17 cellular contexts compared by ENCODE assay signal in the genomic region with DNA sequence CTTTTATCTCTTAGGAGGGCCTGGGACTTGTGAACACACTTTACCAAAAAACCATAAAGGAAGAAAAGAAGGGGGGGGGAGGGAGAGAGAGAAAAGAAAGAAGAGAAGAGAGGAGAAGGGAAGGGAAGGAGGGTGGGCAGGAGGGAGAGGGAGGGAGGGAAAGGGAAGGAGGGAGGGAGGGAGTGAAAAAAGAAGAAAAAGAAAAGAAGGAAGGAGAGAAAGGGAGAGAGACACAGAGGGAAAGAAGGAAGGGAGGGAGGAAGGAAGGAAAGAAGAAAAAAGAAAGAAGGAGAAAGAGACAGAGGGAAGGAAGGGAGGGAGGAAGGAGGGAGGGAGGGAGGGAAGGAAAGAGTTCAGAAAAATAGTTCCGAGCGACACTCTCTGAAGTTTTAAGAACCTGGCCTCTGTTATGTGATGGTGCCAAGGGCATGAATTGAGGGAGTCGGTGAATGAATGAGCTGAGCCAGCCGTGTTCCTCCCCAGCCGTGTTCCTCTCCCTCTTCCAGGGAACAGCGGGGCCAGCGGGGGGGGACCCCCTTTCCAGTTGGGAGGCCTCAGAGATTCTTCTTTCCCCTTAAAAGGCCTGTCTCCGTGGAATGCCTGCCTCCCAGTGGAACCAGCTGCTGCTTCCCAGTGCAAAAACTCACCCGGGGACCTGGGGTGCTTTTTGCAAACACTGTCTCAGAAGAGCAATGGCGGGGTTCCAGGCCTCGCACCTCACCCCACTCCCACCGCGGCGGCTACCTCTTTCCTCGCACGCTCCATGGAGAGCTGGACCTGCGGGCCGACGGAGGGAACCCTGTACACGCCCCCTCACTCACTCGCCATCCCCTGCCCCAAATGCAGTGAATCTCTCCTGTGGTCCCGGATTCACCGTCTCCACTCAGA.
DNase-seq lines count a peak whose midpoint lies in the region; ATAC-seq and TF ChIP-seq lines count a peak whose summit lies in the region.
"Had no signal": no experiment of that assay in that cellular context is flagged by ENCODE, and none has a peak within 500 bp of the region (broad histone marks: within the 10 kb centered on the region; RNA-seq: fewer than 3 reads in every experiment).

No MANE protein-coding gene starts in this region.

- H3K4me1 Mint-ChIP-seq in activated CD4-positive, alpha-beta T cell treated with anti-CD3 and anti-CD28 coated beads for 36 hours = no peaks in the 10 kb centered on the region
- H3K4me1 Mint-ChIP-seq in Caco-2 (ENCODE audit: low read depth, unreplicated experiment) = peaks cover 37% of the 10 kb centered on the region
- H3K4me1 Mint-ChIP-seq: activated T-helper 17 cell treated with anti-CD3 and anti-CD28 coated beads, Interleukin-2, amount 50 U/mL, for 72 hours had no signal

- peaks cover 63% of the 10 kb centered on the region for H3K4me1 ChIP-seq in Caco-2
- H3K4me1 ChIP-seq in hepatocyte (ENCODE audit: insufficient read depth) = peaks cover 54% of the 10 kb centered on the region

- H3K27me3 Mint-ChIP-seq in activated CD4-positive, alpha-beta T cell treated with anti-CD3 and anti-CD28 coated beads for 36 hours = no peaks in the 10 kb centered on the region
- no peaks in the 10 kb centered on the region for H3K27me3 Mint-ChIP-seq in Caco-2 (ENCODE audit: insufficient read depth, unreplicated experiment)
- H3K27me3 Mint-ChIP-seq: activated CD4-positive, alpha-beta memory T cell treated with anti-CD3 and anti-CD28 coated beads for 36 hours; activated T-helper 17 cell treated with anti-CD3 and anti-CD28 coated beads, Interleukin-2, amount 50 U/mL, for 72 hours had no signal

- H3K4me2 ChIP-seq in hepatocyte = peak overlapping the region; percentile 54
- H3K4me2 ChIP-seq: KMS-11, smooth muscle cell had no signal

- H3K36me3 Mint-ChIP-seq in activated CD4-positive, alpha-beta T cell treated with anti-CD3 and anti-CD28 coated beads for 36 hours (ENCODE audit: low read depth) = no peaks in the 10 kb centered on the region
- no peaks in the 10 kb centered on the region for H3K36me3 Mint-ChIP-seq in Caco-2 (ENCODE audit: insufficient read depth, unreplicated experiment)
- H3K36me3 Mint-ChIP-seq: activated CD4-positive, alpha-beta memory T cell treated with anti-CD3 and anti-CD28 coated beads for 36 hours had no signal

- DNase-seq in activated CD4-positive, alpha-beta T cell treated with anti-CD3 and anti-CD28 coated beads for 48 hours = peak; percentile 1
- no peak for DNase-seq in activated CD4-positive, alpha-beta T cell treated with anti-CD3 and anti-CD28 coated beads for 36 hours
- DNase-seq in Caco-2 (peak in 1 of 2 experiments; percentile 27), hepatocyte (ENCODE audit: low spot score) (no peak), posterior vena cava (ENCODE audit: low spot score) (peak; percentile 64), SKM-1 treated with dmso at 0.1 percent for 144 hours (lab: John Stamatoyannopoulos, UW; ENCODE audit: unreplicated experiment) (no peak), NCI-H2107 treated with DMSO at 0.1 percent for 48 hours (lab: John Stamatoyannopoulos, UW; ENCODE audit: unreplicated experiment) (no peak), coronary artery (ENCODE audit: low spot score) (no peak)
- DNase-seq: kidney glomerular epithelial cell, NCI-H1092 treated with DMSO at 0.1 percent for 48 hours, NCI-H82, occipital lobe, PC-3 had no signal

- 84% methylated on average over 20 of the region's 23 CpGs for WGBS in hepatocyte (ENCODE audit: low lambda C conversion rate, missing lambda C conversion rate)

- TF ChIP-seq CTCF in Caco-2 (IDR thresholded peaks at IDR 0.05; ENCODE audit: insufficient read depth in 1 of 2, low read depth in 1 of 2, low read length in 1 of 2, severe bottlenecking in 1 of 2, unreplicated experiment in 1 of 2) (no peak), hepatocyte (IDR thresholded peaks at IDR 0.05; ENCODE audit: poor library complexity) (no peak), coronary artery (IDR thresholded peaks at IDR 0.05) (no peak)

- POLR2A ChIA-PET in activated CD4-positive, alpha-beta T cell treated with anti-CD3 and anti-CD28 coated beads for 36 hours (lab: Charles Lee) = no interaction called here
- POLR2A ChIA-PET in Caco-2 (lab: Charles Lee) = interaction anchor here (1.2 kb wide), 1 partner anchor 41 kb away, joined by 8 read pairs; no protein-coding TSS in a partner anchor

- no TSS peak for BruUV-seq in Caco-2 (replicated peaks; lab: Mats Ljungman, UMichigan)

- H3K79me2 ChIP-seq in hepatocyte = no peaks in the 10 kb centered on the region

- H3K9me3 Mint-ChIP-seq in activated CD4-positive, alpha-beta T cell treated with anti-CD3 and anti-CD28 coated beads for 36 hours (ENCODE audit: low read depth) = no peaks in the 10 kb centered on the region
- H3K9me3 Mint-ChIP-seq in Caco-2 (ENCODE audit: unreplicated experiment) = no peaks in the 10 kb centered on the region
- H3K9me3 Mint-ChIP-seq: activated CD4-positive, alpha-beta memory T cell treated with anti-CD3 and anti-CD28 coated beads for 36 hours; activated T-helper 17 cell treated with anti-CD3 and anti-CD28 coated beads, Interleukin-2, amount 50 U/mL, for 72 hours had no signal

- no peak overlapping the region for H3K27ac Mint-ChIP-seq in activated CD4-positive, alpha-beta T cell treated with anti-CD3 and anti-CD28 coated beads for 36 hours
- peak overlapping the region; percentile 99 for H3K27ac Mint-ChIP-seq in Caco-2 (ENCODE audit: unreplicated experiment)
- H3K27ac Mint-ChIP-seq: activated CD4-positive, alpha-beta memory T cell treated with anti-CD3 and anti-CD28 coated beads for 36 hours; activated T-helper 17 cell treated with anti-CD3 and anti-CD28 coated beads, Interleukin-2, amount 50 U/mL, for 72 hours had no signal

- no peaks in the 10 kb centered on the region for H3K9me2 ChIP-seq in hepatocyte (replicated peaks; ENCODE audit: insufficient read depth)

- no peak overlapping the region for H2AFZ ChIP-seq in hepatocyte

- ATAC-seq in activated CD4-positive, alpha-beta T cell treated with anti-CD3 and anti-CD28 coated beads for 36 hours = no peak
- ATAC-seq: activated T-helper 17 cell treated with anti-CD3 and anti-CD28 coated beads, Interleukin-2, amount 50 U/mL, for 72 hours; PC-3 had no signal

- no peaks in the 10 kb centered on the region for H3K27me3 ChIP-seq in Caco-2 (replicated peaks; ENCODE audit: control insufficient read depth, insufficient read depth, low read length)
- H3K27me3 ChIP-seq in hepatocyte = no peaks in the 10 kb centered on the region

- CTCF ChIA-PET in activated CD4-positive, alpha-beta T cell treated with anti-CD3 and anti-CD28 coated beads for 36 hours (lab: Charles Lee) = no interaction called here
- CTCF ChIA-PET in Caco-2 (lab: Charles Lee) = interaction anchor here (0.9 to 1.9 kb wide), 2 partner anchors 32 to 61 kb away, joined by 3 to 11 read pairs; no protein-coding TSS in a partner anchor

- no peaks in the 10 kb centered on the region for H4K20me1 ChIP-seq in hepatocyte (ENCODE audit: insufficient read depth, poor library complexity, severe bottlenecking)

- H3K27ac ChIP-seq in hepatocyte (peak overlapping the region; percentile 95), coronary artery (no peak overlapping the region)
- H3K27ac ChIP-seq: KMS-11 had no signal

- no peaks in the 10 kb centered on the region for H3K36me3 ChIP-seq in Caco-2 (ENCODE audit: control insufficient read depth, insufficient read depth, low read length)
- no peaks in the 10 kb centered on the region for H3K36me3 ChIP-seq in hepatocyte (replicated peaks; ENCODE audit: insufficient read depth, low read depth)

- intact Hi-C loops in activated CD4-positive, alpha-beta T cell treated with anti-CD3 and anti-CD28 coated beads for 36 hours (cut with DNase I, micrococcal nuclease) = no loop called here
- intact Hi-C loops in Caco-2 (cut with micrococcal nuclease; ENCODE audit: unreplicated experiment) (loop anchor here (1.0 to 5.0 kb wide), 5 partner anchors 31 to 143 kb away; a partner anchor contains a TSS), posterior vena cava (cut with DNase I) (no loop called here)

- H3K4me3 ChIP-seq in Caco-2 (ENCODE audit: low read depth, low read length) = no peak overlapping the region
- H3K4me3 ChIP-seq in hepatocyte = no peak overlapping the region
- H3K4me3 ChIP-seq in coronary artery = no peak overlapping the region
- H3K4me3 ChIP-seq: smooth muscle cell had no signal

- H3K4me3 Mint-ChIP-seq in activated CD4-positive, alpha-beta T cell treated with anti-CD3 and anti-CD28 coated beads for 36 hours = no peak overlapping the region
- H3K4me3 Mint-ChIP-seq in Caco-2 (ENCODE audit: unreplicated experiment) = peak overlapping the region; percentile 70
- H3K4me3 Mint-ChIP-seq: activated CD4-positive, alpha-beta memory T cell treated with anti-CD3 and anti-CD28 coated beads for 36 hours; activated T-helper 17 cell treated with anti-CD3 and anti-CD28 coated beads, Interleukin-2, amount 50 U/mL, for 72 hours had no signal

- H3K9me3 ChIP-seq in Caco-2 = no peaks in the 10 kb centered on the region
- no peaks in the 10 kb centered on the region for H3K9me3 ChIP-seq in hepatocyte (ENCODE audit: low read depth)

Comparison
In these comparisons a context has a peak if more than half of its experiments do, and no peak if none do; other contexts are left out.
1. DNase-seq: peak in activated CD4-positive, alpha-beta T cell treated with anti-CD3 and anti-CD28 coated beads for 48 hours (single experiment) and posterior vena cava (single experiment); none in activated CD4-positive, alpha-beta T cell treated with anti-CD3 and anti-CD28 coated beads for 36 hours (single experiment), hepatocyte (single experiment), SKM-1 treated with dmso at 0.1 percent for 144 hours (single experiment), NCI-H2107 treated with DMSO at 0.1 percent for 48 hours (single experiment) and coronary artery (single experiment).